ENCODE assay signal across 8 cellular contexts in genomic region chr20:44780226-44780625, GRCh38. TPM values are rescaled to one million over a fixed set of nuclear protein-coding genes. Genes with fewer than 3 reads are reported as not detected.
DNase-seq lines count a peak whose midpoint lies in the region; ATAC-seq and TF ChIP-seq lines count a peak whose summit lies in the region.

No MANE protein-coding gene starts in this region.

- no peak for TF ChIP-seq CTCF in DND-41 (IDR thresholded peaks at IDR 0.05; ENCODE audit: borderline replicate concordance, extremely low read depth, low read length, poor library complexity, severe bottlenecking)

- peaks cover 11% of the 10 kb centered on the region; the same call in 1 of the 2 replicates for H4K20me1 ChIP-seq in DND-41 (ENCODE audit: insufficient read depth, low read length)

- no peak overlapping the region for H3K4me3 ChIP-seq in DND-41 (ENCODE audit: low read depth in 1 of 2, low read length in 2 of 2)

- no peak overlapping the region for H2AFZ ChIP-seq in DND-41 (ENCODE audit: low read depth, low read length)

- H3K36me3 ChIP-seq in DND-41 (ENCODE audit: insufficient read depth, low read length) = no peaks in the 10 kb centered on the region

- intact Hi-C loops in left colon (cut with DNase I, micrococcal nuclease) = no loop called here

- H3K9me3 ChIP-seq in DND-41 (ENCODE audit: insufficient read depth, low read length, severe bottlenecking) = no peaks in the 10 kb centered on the region

- DNase-seq in DND-41 = peak; percentile 77
- peak; percentile 61 for DNase-seq in M059J (ENCODE audit: low read depth)
- DNase-seq in activated naive CD4-positive, alpha-beta T cell treated with anti-CD3 and anti-CD28 coated beads, Interleukin-2, amount 50 U/mL, for 16 hours = peak; percentile 27
- peak in 1 of 2 donors; percentile 57 for DNase-seq in left colon
- DNase-seq in NCI-H1105 treated with DMSO at 0.1 percent for 48 hours (lab: John Stamatoyannopoulos, UW) = no peak
- no peak for DNase-seq in inferior parietal cortex (ENCODE audit: extremely low spot score)

- H3K4me2 ChIP-seq in DND-41 (ENCODE audit: insufficient read depth, low read length) = no peak overlapping the region

- no peak overlapping the region for H3K9ac ChIP-seq in DND-41 (ENCODE audit: low read depth, low read length)

- H3K4me1 ChIP-seq in DND-41 (ENCODE audit: insufficient read depth, low read length) = no peaks in the 10 kb centered on the region

- ATAC-seq in DND-41 (ENCODE audit: insufficient read depth, low read depth) (peak; percentile 93), left colon (peak; percentile 44), HG02973 (IDR thresholded peaks at IDR 0.05; ENCODE audit: unreplicated experiment) (no peak), GM18861 (IDR thresholded peaks at IDR 0.05; ENCODE audit: unreplicated experiment) (no peak)

- no peaks in the 10 kb centered on the region for H3K27me3 ChIP-seq in DND-41 (ENCODE audit: insufficient read depth, low read length, poor library complexity)

- no peak overlapping the region for H3K27ac ChIP-seq in DND-41 (ENCODE audit: low read length)

- no peaks in the 10 kb centered on the region for H3K79me2 ChIP-seq in DND-41 (ENCODE audit: insufficient read depth, low read length)

RNA-seq across cellular contexts. Expression of gene RIMS4, which starts 30.1 kb away (rescaled TPM):
- total RNA-seq in M059J (2014; rRNA removed; shearing (Covaris generic)) = 0.02 TPM in 2 replicates
- total RNA-seq in left colon = 1 to 10 TPM in 1 of 2 donors, under 1 TPM in 1; 0.56 to 1.2 TPM

RNA-seq across cellular contexts. Expression of gene KCNK15, which starts 34.6 kb away (rescaled TPM):
- not detected in 2 replicates for total RNA-seq in M059J (2014; rRNA removed; shearing (Covaris generic))
- total RNA-seq in left colon = under 1 TPM; 0.25 to 0.40 TPM

Comparison
In these comparisons a context has a peak if more than half of its experiments do, and no peak if none do; other contexts are left out.
1. ATAC-seq: peak in DND-41 (single experiment) and left colon (single experiment); none in HG02973 (single experiment) and GM18861 (single experiment).
2. DNase-seq: peak in DND-41 (single experiment), M059J (single experiment) and activated naive CD4-positive, alpha-beta T cell treated with anti-CD3 and anti-CD28 coated beads, Interleukin-2, amount 50 U/mL, for 16 hours (single experiment); none in NCI-H1105 treated with DMSO at 0.1 percent for 48 hours (single experiment) and inferior parietal cortex (single experiment).